ENCODE assay signal across 1 cellular context in the genomic region with DNA sequence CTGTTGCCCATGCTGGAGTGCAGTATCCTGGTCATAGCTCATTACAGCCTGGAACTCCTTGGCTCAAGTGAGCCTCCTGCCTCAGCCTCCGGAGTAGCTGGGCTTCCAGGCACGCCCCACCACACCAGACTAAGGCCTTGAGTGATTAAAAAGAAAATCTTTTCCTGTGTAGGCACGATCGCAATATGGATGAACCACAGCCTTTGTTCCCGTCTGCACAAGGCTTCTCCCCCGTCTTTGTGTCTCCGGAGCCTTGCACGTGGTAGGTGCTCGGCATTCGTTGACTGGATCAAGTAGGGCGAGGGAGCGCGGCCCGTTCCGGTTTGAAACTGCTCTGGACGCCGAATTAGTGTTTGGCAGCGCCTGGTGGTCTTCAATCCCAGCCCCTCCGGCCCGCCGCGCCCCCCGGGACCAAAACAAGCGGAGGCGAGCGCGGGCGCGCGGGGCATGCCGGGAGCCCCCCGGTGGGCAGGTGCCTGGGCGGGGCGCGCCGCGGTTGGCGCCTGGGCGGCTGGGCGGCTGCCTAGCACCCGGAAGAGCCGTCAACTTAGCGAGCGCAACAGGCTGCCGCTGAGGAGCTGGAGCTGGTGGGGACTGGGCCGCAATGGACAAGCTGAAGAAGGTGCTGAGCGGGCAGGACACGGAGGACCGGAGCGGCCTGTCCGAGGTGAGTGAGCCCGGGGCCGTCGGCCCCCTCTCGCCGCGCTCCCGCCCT.
A peak's percentile ranks its signal among the peaks of the same experiment; 100 is the strongest.
TF ChIP-seq lines count a peak whose summit lies in the region.

A gene (plus strand): TSS at position 529 of the 715 bp plus-strand sequence. CDS start 76 bp downstream, at position 605.

TF ChIP-seq in HEK293, 187 proteins besides CTCF, POLR2A, EP300 and RAD21 (continued from another document and continues in another):
- TF ChIP-seq, protein P1, sequence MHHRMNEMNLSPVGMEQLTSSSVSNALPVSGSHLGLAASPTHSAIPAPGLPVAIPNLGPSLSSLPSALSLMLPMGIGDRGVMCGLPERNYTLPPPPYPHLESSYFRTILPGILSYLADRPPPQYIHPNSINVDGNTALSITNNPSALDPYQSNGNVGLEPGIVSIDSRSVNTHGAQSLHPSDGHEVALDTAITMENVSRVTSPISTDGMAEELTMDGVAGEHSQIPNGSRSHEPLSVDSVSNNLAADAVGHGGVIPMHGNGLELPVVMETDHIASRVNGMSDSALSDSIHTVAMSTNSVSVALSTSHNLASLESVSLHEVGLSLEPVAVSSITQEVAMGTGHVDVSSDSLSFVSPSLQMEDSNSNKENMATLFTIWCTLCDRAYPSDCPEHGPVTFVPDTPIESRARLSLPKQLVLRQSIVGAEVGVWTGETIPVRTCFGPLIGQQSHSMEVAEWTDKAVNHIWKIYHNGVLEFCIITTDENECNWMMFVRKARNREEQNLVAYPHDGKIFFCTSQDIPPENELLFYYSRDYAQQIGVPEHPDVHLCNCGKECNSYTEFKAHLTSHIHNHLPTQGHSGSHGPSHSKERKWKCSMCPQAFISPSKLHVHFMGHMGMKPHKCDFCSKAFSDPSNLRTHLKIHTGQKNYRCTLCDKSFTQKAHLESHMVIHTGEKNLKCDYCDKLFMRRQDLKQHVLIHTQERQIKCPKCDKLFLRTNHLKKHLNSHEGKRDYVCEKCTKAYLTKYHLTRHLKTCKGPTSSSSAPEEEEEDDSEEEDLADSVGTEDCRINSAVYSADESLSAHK (tag by site-specific recombination; IDR thresholded peaks at IDR 0.05): no peak; the same call in 1 of the 2 replicates
- TF ChIP-seq ZBTB17 (tag by site-specific recombination; IDR thresholded peaks at IDR 0.05): peak; percentile 92
- TF ChIP-seq, protein P2, sequence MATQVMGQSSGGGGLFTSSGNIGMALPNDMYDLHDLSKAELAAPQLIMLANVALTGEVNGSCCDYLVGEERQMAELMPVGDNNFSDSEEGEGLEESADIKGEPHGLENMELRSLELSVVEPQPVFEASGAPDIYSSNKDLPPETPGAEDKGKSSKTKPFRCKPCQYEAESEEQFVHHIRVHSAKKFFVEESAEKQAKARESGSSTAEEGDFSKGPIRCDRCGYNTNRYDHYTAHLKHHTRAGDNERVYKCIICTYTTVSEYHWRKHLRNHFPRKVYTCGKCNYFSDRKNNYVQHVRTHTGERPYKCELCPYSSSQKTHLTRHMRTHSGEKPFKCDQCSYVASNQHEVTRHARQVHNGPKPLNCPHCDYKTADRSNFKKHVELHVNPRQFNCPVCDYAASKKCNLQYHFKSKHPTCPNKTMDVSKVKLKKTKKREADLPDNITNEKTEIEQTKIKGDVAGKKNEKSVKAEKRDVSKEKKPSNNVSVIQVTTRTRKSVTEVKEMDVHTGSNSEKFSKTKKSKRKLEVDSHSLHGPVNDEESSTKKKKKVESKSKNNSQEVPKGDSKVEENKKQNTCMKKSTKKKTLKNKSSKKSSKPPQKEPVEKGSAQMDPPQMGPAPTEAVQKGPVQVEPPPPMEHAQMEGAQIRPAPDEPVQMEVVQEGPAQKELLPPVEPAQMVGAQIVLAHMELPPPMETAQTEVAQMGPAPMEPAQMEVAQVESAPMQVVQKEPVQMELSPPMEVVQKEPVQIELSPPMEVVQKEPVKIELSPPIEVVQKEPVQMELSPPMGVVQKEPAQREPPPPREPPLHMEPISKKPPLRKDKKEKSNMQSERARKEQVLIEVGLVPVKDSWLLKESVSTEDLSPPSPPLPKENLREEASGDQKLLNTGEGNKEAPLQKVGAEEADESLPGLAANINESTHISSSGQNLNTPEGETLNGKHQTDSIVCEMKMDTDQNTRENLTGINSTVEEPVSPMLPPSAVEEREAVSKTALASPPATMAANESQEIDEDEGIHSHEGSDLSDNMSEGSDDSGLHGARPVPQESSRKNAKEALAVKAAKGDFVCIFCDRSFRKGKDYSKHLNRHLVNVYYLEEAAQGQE (tag by site-specific recombination; IDR thresholded peaks at IDR 0.05): no peak
- TF ChIP-seq, protein P3, sequence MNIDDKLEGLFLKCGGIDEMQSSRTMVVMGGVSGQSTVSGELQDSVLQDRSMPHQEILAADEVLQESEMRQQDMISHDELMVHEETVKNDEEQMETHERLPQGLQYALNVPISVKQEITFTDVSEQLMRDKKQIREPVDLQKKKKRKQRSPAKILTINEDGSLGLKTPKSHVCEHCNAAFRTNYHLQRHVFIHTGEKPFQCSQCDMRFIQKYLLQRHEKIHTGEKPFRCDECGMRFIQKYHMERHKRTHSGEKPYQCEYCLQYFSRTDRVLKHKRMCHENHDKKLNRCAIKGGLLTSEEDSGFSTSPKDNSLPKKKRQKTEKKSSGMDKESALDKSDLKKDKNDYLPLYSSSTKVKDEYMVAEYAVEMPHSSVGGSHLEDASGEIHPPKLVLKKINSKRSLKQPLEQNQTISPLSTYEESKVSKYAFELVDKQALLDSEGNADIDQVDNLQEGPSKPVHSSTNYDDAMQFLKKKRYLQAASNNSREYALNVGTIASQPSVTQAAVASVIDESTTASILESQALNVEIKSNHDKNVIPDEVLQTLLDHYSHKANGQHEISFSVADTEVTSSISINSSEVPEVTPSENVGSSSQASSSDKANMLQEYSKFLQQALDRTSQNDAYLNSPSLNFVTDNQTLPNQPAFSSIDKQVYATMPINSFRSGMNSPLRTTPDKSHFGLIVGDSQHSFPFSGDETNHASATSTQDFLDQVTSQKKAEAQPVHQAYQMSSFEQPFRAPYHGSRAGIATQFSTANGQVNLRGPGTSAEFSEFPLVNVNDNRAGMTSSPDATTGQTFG (tag by site-specific recombination; IDR thresholded peaks at IDR 0.05; ENCODE audit: borderline replicate concordance): no peak
- no peak for TF ChIP-seq ZNF548 (tag by site-specific recombination; IDR thresholded peaks at IDR 0.05)
- TF ChIP-seq ZNF2 (tag by site-specific recombination; IDR thresholded peaks at IDR 0.05): peak; percentile 55; the same call in 1 of the 2 replicates
- TF ChIP-seq, protein P4, sequence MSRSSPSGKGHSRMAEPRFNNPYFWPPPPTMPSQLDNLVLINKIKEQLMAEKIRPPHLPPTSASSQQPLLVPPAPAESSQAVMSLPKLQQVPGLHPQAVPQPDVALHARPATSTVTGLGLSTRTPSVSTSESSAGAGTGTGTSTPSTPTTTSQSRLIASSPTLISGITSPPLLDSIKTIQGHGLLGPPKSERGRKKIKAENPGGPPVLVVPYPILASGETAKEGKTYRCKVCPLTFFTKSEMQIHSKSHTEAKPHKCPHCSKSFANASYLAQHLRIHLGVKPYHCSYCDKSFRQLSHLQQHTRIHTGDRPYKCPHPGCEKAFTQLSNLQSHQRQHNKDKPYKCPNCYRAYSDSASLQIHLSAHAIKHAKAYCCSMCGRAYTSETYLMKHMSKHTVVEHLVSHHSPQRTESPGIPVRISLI (tag by site-specific recombination; IDR thresholded peaks at IDR 0.05): peak; percentile 85; the same call in 1 of the 2 replicates
- TF ChIP-seq ZNF404 (tag by site-specific recombination; IDR thresholded peaks at IDR 0.05): no peak
- no peak; the same call in 1 of the 2 replicates for TF ChIP-seq ZNF660 (tag by site-specific recombination; IDR thresholded peaks at IDR 0.05)
- TF ChIP-seq ZNF544 (tag by site-specific recombination; IDR thresholded peaks at IDR 0.05): no peak
- TF ChIP-seq, protein P5, sequence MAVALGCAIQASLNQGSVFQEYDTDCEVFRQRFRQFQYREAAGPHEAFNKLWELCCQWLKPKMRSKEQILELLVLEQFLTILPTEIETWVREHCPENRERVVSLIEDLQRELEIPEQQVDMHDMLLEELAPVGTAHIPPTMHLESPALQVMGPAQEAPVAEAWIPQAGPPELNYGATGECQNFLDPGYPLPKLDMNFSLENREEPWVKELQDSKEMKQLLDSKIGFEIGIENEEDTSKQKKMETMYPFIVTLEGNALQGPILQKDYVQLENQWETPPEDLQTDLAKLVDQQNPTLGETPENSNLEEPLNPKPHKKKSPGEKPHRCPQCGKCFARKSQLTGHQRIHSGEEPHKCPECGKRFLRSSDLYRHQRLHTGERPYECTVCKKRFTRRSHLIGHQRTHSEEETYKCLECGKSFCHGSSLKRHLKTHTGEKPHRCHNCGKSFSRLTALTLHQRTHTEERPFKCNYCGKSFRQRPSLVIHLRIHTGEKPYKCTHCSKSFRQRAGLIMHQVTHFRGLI (tag by site-specific recombination; IDR thresholded peaks at IDR 0.05): peak; percentile 19
- TF ChIP-seq SP2 (tag by site-specific recombination; IDR thresholded peaks at IDR 0.05): peak; percentile 53
- TF ChIP-seq, protein P6, sequence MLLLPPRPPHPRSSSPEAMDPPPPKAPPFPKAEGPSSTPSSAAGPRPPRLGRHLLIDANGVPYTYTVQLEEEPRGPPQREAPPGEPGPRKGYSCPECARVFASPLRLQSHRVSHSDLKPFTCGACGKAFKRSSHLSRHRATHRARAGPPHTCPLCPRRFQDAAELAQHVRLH (tag by site-specific recombination; IDR thresholded peaks at IDR 0.05): 0 out of 2 replicates have a peak, but pooled peaks have one; percentile 6
- TF ChIP-seq, protein P7, sequence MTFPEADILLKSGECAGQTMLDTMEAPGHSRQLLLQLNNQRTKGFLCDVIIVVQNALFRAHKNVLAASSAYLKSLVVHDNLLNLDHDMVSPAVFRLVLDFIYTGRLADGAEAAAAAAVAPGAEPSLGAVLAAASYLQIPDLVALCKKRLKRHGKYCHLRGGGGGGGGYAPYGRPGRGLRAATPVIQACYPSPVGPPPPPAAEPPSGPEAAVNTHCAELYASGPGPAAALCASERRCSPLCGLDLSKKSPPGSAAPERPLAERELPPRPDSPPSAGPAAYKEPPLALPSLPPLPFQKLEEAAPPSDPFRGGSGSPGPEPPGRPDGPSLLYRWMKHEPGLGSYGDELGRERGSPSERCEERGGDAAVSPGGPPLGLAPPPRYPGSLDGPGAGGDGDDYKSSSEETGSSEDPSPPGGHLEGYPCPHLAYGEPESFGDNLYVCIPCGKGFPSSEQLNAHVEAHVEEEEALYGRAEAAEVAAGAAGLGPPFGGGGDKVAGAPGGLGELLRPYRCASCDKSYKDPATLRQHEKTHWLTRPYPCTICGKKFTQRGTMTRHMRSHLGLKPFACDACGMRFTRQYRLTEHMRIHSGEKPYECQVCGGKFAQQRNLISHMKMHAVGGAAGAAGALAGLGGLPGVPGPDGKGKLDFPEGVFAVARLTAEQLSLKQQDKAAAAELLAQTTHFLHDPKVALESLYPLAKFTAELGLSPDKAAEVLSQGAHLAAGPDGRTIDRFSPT (tag by site-specific recombination; IDR thresholded peaks at IDR 0.05): no peak
- TF ChIP-seq ZNF169 (tag by site-specific recombination; IDR thresholded peaks at IDR 0.05): no peak
- TF ChIP-seq TCF7L2 (IDR thresholded peaks at IDR 0.05; ENCODE audit: borderline replicate concordance, low read depth, low read length): no peak
- TF ChIP-seq ZNF23 (tag by site-specific recombination; IDR thresholded peaks at IDR 0.05; ENCODE audit: borderline replicate concordance): no peak
- no peak for TF ChIP-seq ZNF529 (tag by site-specific recombination; IDR thresholded peaks at IDR 0.05; ENCODE audit: insufficient replicate concordance)
- no peak for TF ChIP-seq ZNF701 (tag by site-specific recombination; IDR thresholded peaks at IDR 0.05)
- TF ChIP-seq ZNF76 (tag by site-specific recombination; IDR thresholded peaks at IDR 0.05; ENCODE audit: borderline replicate concordance, low read depth): peak; percentile 89
- TF ChIP-seq HOXD13 (CRISPR knock-in tag; IDR thresholded peaks at IDR 0.05; ENCODE audit: borderline replicate concordance): no peak
- TF ChIP-seq, protein P8, sequence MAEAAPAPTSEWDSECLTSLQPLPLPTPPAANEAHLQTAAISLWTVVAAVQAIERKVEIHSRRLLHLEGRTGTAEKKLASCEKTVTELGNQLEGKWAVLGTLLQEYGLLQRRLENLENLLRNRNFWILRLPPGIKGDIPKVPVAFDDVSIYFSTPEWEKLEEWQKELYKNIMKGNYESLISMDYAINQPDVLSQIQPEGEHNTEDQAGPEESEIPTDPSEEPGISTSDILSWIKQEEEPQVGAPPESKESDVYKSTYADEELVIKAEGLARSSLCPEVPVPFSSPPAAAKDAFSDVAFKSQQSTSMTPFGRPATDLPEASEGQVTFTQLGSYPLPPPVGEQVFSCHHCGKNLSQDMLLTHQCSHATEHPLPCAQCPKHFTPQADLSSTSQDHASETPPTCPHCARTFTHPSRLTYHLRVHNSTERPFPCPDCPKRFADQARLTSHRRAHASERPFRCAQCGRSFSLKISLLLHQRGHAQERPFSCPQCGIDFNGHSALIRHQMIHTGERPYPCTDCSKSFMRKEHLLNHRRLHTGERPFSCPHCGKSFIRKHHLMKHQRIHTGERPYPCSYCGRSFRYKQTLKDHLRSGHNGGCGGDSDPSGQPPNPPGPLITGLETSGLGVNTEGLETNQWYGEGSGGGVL (tag by site-specific recombination; IDR thresholded peaks at IDR 0.05): no peak
- TF ChIP-seq ZNF677 (tag by site-specific recombination; IDR thresholded peaks at IDR 0.05): no peak
- TF ChIP-seq ZNF37A (tag by site-specific recombination; IDR thresholded peaks at IDR 0.05): no peak
- no peak for TF ChIP-seq ZNF658 (tag by site-specific recombination; IDR thresholded peaks at IDR 0.05)
- TF ChIP-seq ZNF394 (tag by site-specific recombination; IDR thresholded peaks at IDR 0.05; ENCODE audit: borderline replicate concordance): peak; percentile 94
- TF ChIP-seq ZEB2 (tag by site-specific recombination; IDR thresholded peaks at IDR 0.05): peak; percentile 86
- TF ChIP-seq ZNF24 (tag by site-specific recombination; IDR thresholded peaks at IDR 0.05): no peak
- TF ChIP-seq ZNF292 (tag by site-specific recombination; IDR thresholded peaks at IDR 0.05; ENCODE audit: borderline replicate concordance, low read depth): no peak
- peak; percentile 46; the same call in 1 of the 2 replicates for TF ChIP-seq KLF1 (tag by site-specific recombination; IDR thresholded peaks at IDR 0.05)
- no peak for TF ChIP-seq ZNF843 (tag by site-specific recombination; IDR thresholded peaks at IDR 0.05)
- TF ChIP-seq SCRT2 (tag by site-specific recombination; IDR thresholded peaks at IDR 0.05): peak; percentile 99
- TF ChIP-seq ZNF10 (tag by site-specific recombination; IDR thresholded peaks at IDR 0.05): peak; percentile 56; the same call in 1 of the 2 replicates
- TF ChIP-seq KLF16 (tag by site-specific recombination; IDR thresholded peaks at IDR 0.05): 0 out of 2 replicates have a peak, but pooled peaks have one; percentile 44
- TF ChIP-seq ZNF202 (tag by site-specific recombination; IDR thresholded peaks at IDR 0.05; ENCODE audit: borderline replicate concordance): no peak
- TF ChIP-seq ZNF621 (tag by site-specific recombination; IDR thresholded peaks at IDR 0.05): no peak
- no peak for TF ChIP-seq ZNF138 (tag by site-specific recombination; IDR thresholded peaks at IDR 0.05; ENCODE audit: borderline replicate concordance)
